Comparison of ENCODE assay signal across 29 cellular contexts in the genomic region with DNA sequence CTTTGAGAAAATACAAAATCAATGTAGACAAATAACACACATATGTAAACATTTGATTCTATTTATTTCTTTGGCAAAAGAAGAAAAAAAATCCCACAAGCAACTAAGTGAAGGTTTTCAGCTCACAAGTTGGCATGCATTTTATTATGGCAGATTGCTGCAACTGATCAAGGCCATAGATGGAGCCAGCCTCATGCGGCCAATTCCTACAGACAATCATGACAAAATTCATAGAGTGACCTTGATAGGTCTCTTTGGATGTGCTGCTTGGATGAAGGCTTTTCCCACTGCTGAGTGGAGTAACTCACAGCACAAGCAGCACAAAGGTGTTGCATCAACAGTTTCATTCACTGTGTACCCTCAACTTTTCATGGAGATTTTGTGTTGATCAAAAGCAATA. TPM values are rescaled to one million over a fixed set of nuclear protein-coding genes. Genes with fewer than 3 reads are reported as not detected.
DNase-seq lines count a peak whose midpoint lies in the region; ATAC-seq, FAIRE-seq and TF ChIP-seq lines count a peak whose summit lies in the region.
"Had no signal": no experiment of that assay in that cellular context is flagged by ENCODE, and none has a peak within 500 bp of the region (broad histone marks: within the 10 kb centered on the region; RNA-seq: fewer than 3 reads in every experiment).

No MANE protein-coding gene starts in this region.

- H3K27me3 Mint-ChIP-seq in GM23338 (ENCODE audit: insufficient read depth, low read depth, poor library complexity): peaks cover 1% of the 10 kb centered on the region
- H3K27me3 Mint-ChIP-seq: CD4-positive, CD25-positive, alpha-beta regulatory T cell had no signal

- CTCF ChIA-PET in IMR-90 (lab: Yijun Ruan, JAX) (no interaction called here), K562 (lab: Yijun Ruan, JAX; ENCODE audit: low intra/inter-chr PET ratio) (no interaction called here)

- no peak overlapping the region for H3K14ac ChIP-seq in IMR-90 (replicated peaks; ENCODE audit: low read depth, low read length)

- H2BK20ac ChIP-seq in IMR-90 (ENCODE audit: low read depth, low read length): no peak overlapping the region

- peak overlapping the region; percentile 59; the same call in 1 of the 2 replicates for H3K18ac ChIP-seq in IMR-90 (ENCODE audit: low read depth, low read length)

- TF ChIP-seq POLR2A in IMR-90 (IDR thresholded peaks at IDR 0.05; ENCODE audit: low read depth, low read length) (no peak), K562 (conservative IDR thresholded peaks at IDR 0.05) (no peak)

- no peaks in the 10 kb centered on the region for H3K9me3 ChIP-seq in GM23248 (ENCODE audit: low read depth)
- no peaks in the 10 kb centered on the region for H3K9me3 ChIP-seq in IMR-90 (ENCODE audit: control insufficient read depth, insufficient read depth, low read length)
- H3K9me3 ChIP-seq in K562 (replicated peaks; ENCODE audit: control insufficient read depth, insufficient read depth, low read depth, low read length): no peaks in the 10 kb centered on the region
- H3K9me3 ChIP-seq in hepatocyte (ENCODE audit: low read depth): no peaks in the 10 kb centered on the region
- H3K9me3 ChIP-seq: BE2C, BLaER1 had no signal

- no peak overlapping the region for H3K23ac ChIP-seq in IMR-90 (ENCODE audit: low read depth, low read length)

- peak overlapping the region in 1 of 2 experiments; percentile 19; a peak in 1 of 4 replicates for H4K8ac ChIP-seq in IMR-90 (ENCODE audit: low read depth in 2 of 2, low read length in 2 of 2)

- H3K27me3 ChIP-seq in GM23248 (replicated peaks; ENCODE audit: insufficient read depth) (no peaks in the 10 kb centered on the region), IMR-90 (ENCODE audit: control insufficient read depth, insufficient read depth, low read length) (no peaks in the 10 kb centered on the region), K562 (ENCODE audit: control insufficient read depth in 2 of 2, insufficient read depth in 2 of 2, low read length in 2 of 2) (no peaks in the 10 kb centered on the region), hepatocyte (no peaks in the 10 kb centered on the region), GM23338 (ENCODE audit: insufficient read depth) (no peaks in the 10 kb centered on the region)
- H3K27me3 ChIP-seq: BE2C, BLaER1 had no signal

- intact Hi-C loops in IMR-90 (cut with micrococcal nuclease): no loop called here
- intact Hi-C loops in K562 (cut with micrococcal nuclease): no loop called here

- H2BK15ac ChIP-seq in IMR-90 (ENCODE audit: low read depth, low read length): no peak overlapping the region

- H3K9me2 ChIP-seq in GM23248 (ENCODE audit: insufficient read depth) (no peaks in the 10 kb centered on the region), hepatocyte (replicated peaks; ENCODE audit: insufficient read depth) (no peaks in the 10 kb centered on the region), GM23338 (ENCODE audit: insufficient read depth) (peaks cover 5% of the 10 kb centered on the region; the same call in 1 of the 2 replicates)

- dilution Hi-C loops in IMR-90 (cut with HindIII; ENCODE audit: low sequenced_read_pairs, unreplicated experiment): no loop called here

- peaks cover 6% of the 10 kb centered on the region; the same call in 2 of the 3 replicates for H3K9me3 Mint-ChIP-seq in GM23338

- no peak overlapping the region for H2BK5ac ChIP-seq in IMR-90 (ENCODE audit: low read depth, low read length, poor library complexity, severe bottlenecking)

- H3K4me1 Mint-ChIP-seq in GM23338: peaks cover 4% of the 10 kb centered on the region
- H3K4me1 Mint-ChIP-seq: CD14-positive monocyte; CD4-positive, alpha-beta memory T cell; CD4-positive, CD25-positive, alpha-beta regulatory T cell; CD8-positive, alpha-beta memory T cell had no signal

- no peak overlapping the region for H3K27ac Mint-ChIP-seq in GM23338
- H3K27ac Mint-ChIP-seq: CD14-positive monocyte; CD4-positive, alpha-beta memory T cell; CD4-positive, CD25-positive, alpha-beta regulatory T cell; CD8-positive, alpha-beta memory T cell had no signal

- H3K4me3 Mint-ChIP-seq in GM23338: no peak overlapping the region
- H3K4me3 Mint-ChIP-seq: CD14-positive monocyte; CD4-positive, alpha-beta memory T cell; CD4-positive, CD25-positive, alpha-beta regulatory T cell; CD8-positive, alpha-beta memory T cell had no signal

- ATAC-seq in IMR-90 (ENCODE audit: low read depth) (no peak), K562 (no peak), GM23338 (no peak), HG02840 (IDR thresholded peaks at IDR 0.05; ENCODE audit: low FRiP score, unreplicated experiment) (no peak)
- ATAC-seq: GM12878 had no signal

- TF ChIP-seq RAD21 in IMR-90 (IDR thresholded peaks at IDR 0.05; ENCODE audit: low read length) (no peak), K562 (CRISPR knock-in tag; conservative IDR thresholded peaks at IDR 0.05 in 1 of 2, IDR thresholded peaks at IDR 0.05 in 1 of 2) (no peak)

- peaks cover 3% of the 10 kb centered on the region; the same call in 2 of the 3 replicates for H3K36me3 Mint-ChIP-seq in GM23338 (ENCODE audit: low read depth)
- H3K36me3 Mint-ChIP-seq: CD14-positive monocyte; CD4-positive, alpha-beta memory T cell; CD4-positive, CD25-positive, alpha-beta regulatory T cell; CD8-positive, alpha-beta memory T cell had no signal

- H4K91ac ChIP-seq in IMR-90 (ENCODE audit: insufficient read depth, low read depth, low read length): no peak overlapping the region

- H3K9ac ChIP-seq in GM23248: no peak overlapping the region
- no peak overlapping the region for H3K9ac ChIP-seq in IMR-90 (ENCODE audit: low read depth, low read length)
- no peak overlapping the region for H3K9ac ChIP-seq in K562 (ENCODE audit: insufficient read depth in 1 of 2, low read depth in 2 of 2, low read length in 2 of 2)
- H3K9ac ChIP-seq: BLaER1 had no signal

- H2AFZ ChIP-seq in GM23248: no peak overlapping the region
- H2AFZ ChIP-seq in IMR-90 (replicated peaks; ENCODE audit: low read length, poor library complexity): no peak overlapping the region
- H2AFZ ChIP-seq in K562 (ENCODE audit: low read depth, low read length): no peak overlapping the region
- no peak overlapping the region for H2AFZ ChIP-seq in hepatocyte
- no peak overlapping the region for H2AFZ ChIP-seq in GM23338

- no peak overlapping the region for H3K4me3 ChIP-seq in GM23248
- no peak overlapping the region for H3K4me3 ChIP-seq in IMR-90 (ENCODE audit: insufficient read depth, low read depth, low read length)
- H3K4me3 ChIP-seq in K562: no peak overlapping the region
- H3K4me3 ChIP-seq in hepatocyte: no peak overlapping the region
- H3K4me3 ChIP-seq in GM23338: no peak overlapping the region
- H3K4me3 ChIP-seq: BLaER1, GM12878 had no signal

- peaks cover 10% of the 10 kb centered on the region for H4K20me1 ChIP-seq in GM23248 (ENCODE audit: insufficient read depth)
- H4K20me1 ChIP-seq in IMR-90 (ENCODE audit: insufficient read depth, low read length): peaks cover 40% of the 10 kb centered on the region
- H4K20me1 ChIP-seq in K562 (replicated peaks; ENCODE audit: control insufficient read depth, insufficient read depth, low read length): no peaks in the 10 kb centered on the region
- no peaks in the 10 kb centered on the region for H4K20me1 ChIP-seq in hepatocyte (ENCODE audit: insufficient read depth, poor library complexity, severe bottlenecking)
- no peaks in the 10 kb centered on the region; the same call in 1 of the 2 replicates for H4K20me1 ChIP-seq in GM23338 (replicated peaks; ENCODE audit: insufficient read depth)
- H4K20me1 ChIP-seq: BLaER1 had no signal

- H3K4me2 ChIP-seq in GM23248 (ENCODE audit: unreplicated experiment) (no peak overlapping the region), IMR-90 (ENCODE audit: low read depth, low read length) (no peak overlapping the region), K562 (ENCODE audit: insufficient read depth, low read length) (no peak overlapping the region), hepatocyte (no peak overlapping the region), GM23338 (no peak overlapping the region)
- H3K4me2 ChIP-seq: BLaER1 had no signal

- peaks cover 22% of the 10 kb centered on the region for H3K9me1 ChIP-seq in IMR-90 (ENCODE audit: insufficient read depth, low read length)
- no peaks in the 10 kb centered on the region for H3K9me1 ChIP-seq in K562 (ENCODE audit: control insufficient read depth, insufficient read depth, low read length)

- peak; percentile 6 for FAIRE-seq in K562 (lab: Jason Lieb, UNC)
- FAIRE-seq: A204.1, GM12878, GM12892, GM18507 had no signal

- POLR2A ChIA-PET in IMR-90 (lab: Charles Lee; ENCODE audit: unreplicated experiment) (no interaction called here), K562 (lab: Yijun Ruan, JAX) (no interaction called here)

- H4K5ac ChIP-seq in IMR-90 (ENCODE audit: low read depth, low read length): peak overlapping the region; percentile 11; the same call in 1 of the 2 replicates

- H3K79me2 ChIP-seq in GM23248 (ENCODE audit: insufficient read depth): peaks cover 97% of the 10 kb centered on the region
- H3K79me2 ChIP-seq in K562 (ENCODE audit: control insufficient read depth, insufficient read depth, low read length): no peaks in the 10 kb centered on the region
- peaks cover 37% of the 10 kb centered on the region for H3K79me2 ChIP-seq in hepatocyte
- no peaks in the 10 kb centered on the region for H3K79me2 ChIP-seq in GM23338 (replicated peaks; ENCODE audit: insufficient read depth)

- no peak for TF ChIP-seq EP300 in K562 (IDR thresholded peaks at IDR 0.05; ENCODE audit: low read length)

- H3K4me1 ChIP-seq in GM23248 (ENCODE audit: insufficient read depth) (peaks cover 79% of the 10 kb centered on the region), IMR-90 (ENCODE audit: control insufficient read depth, insufficient read depth, low read length) (peaks cover 12% of the 10 kb centered on the region), K562 (replicated peaks in 1 of 2; ENCODE audit: control insufficient read depth in 2 of 2, insufficient read depth in 2 of 2, low read length in 2 of 2) (no peaks in the 10 kb centered on the region; a peak in 1 of 5 replicates), hepatocyte (ENCODE audit: insufficient read depth) (no peaks in the 10 kb centered on the region), GM23338 (ENCODE audit: insufficient read depth) (no peaks in the 10 kb centered on the region; the same call in 1 of the 2 replicates)
- H3K4me1 ChIP-seq: BLaER1 had no signal

- no peak overlapping the region for H3K56ac ChIP-seq in IMR-90 (ENCODE audit: extremely low read depth, insufficient read depth, low read length)

- H3F3A ChIP-seq in GM23248 (ENCODE audit: insufficient read depth) (peaks cover 92% of the 10 kb centered on the region), GM23338 (replicated peaks; ENCODE audit: low read depth) (no peaks in the 10 kb centered on the region)

- H3K4ac ChIP-seq in IMR-90 (ENCODE audit: low read depth, low read length): no peak overlapping the region

- 11 to 39% methylated on average over 1 of the region's 1 CpG for WGBS in GM23248 (ENCODE audit: low coverage in 1 of 2, low lambda C conversion rate in 2 of 2, missing lambda C conversion rate in 2 of 2), 2 experiments
- WGBS in IMR-90 (ENCODE audit: extremely low coverage in 2 of 2, insufficient read length in 1 of 2), 2 experiments: no CpG with 5 or more reads among the region's 1 CpG
- WGBS in K562 (ENCODE audit: insufficient coverage, low coverage, missing lambda C conversion rate): 23% methylated on average over 1 of the region's 1 CpG
- WGBS in hepatocyte (ENCODE audit: low lambda C conversion rate, missing lambda C conversion rate): 89% methylated on average over 1 of the region's 1 CpG

- H3K27ac ChIP-seq in GM23248: peak overlapping the region; percentile 86
- H3K27ac ChIP-seq in IMR-90 (ENCODE audit: insufficient read depth, low read length): no peak overlapping the region
- no peak overlapping the region for H3K27ac ChIP-seq in K562 (ENCODE audit: extremely low read depth, low read depth, low read length)
- peak overlapping the region; percentile 8 for H3K27ac ChIP-seq in hepatocyte
- no peak overlapping the region for H3K27ac ChIP-seq in GM23338 (ENCODE audit: low read depth)
- H3K27ac ChIP-seq: 22Rv1, BLaER1 had no signal

- TF ChIP-seq CTCF in IMR-90 (conservative IDR thresholded peaks at IDR 0.05; ENCODE audit: low read depth, low read length): no peak
- no peak for TF ChIP-seq CTCF in K562 (IDR thresholded peaks at IDR 0.05 in 2 of 3, conservative IDR thresholded peaks at IDR 0.05 in 1 of 3; ENCODE audit: insufficient read depth in 2 of 3, low read depth in 1 of 3, low read length in 3 of 3)
- no peak for TF ChIP-seq CTCF in hepatocyte (IDR thresholded peaks at IDR 0.05; ENCODE audit: poor library complexity)
- no peak for TF ChIP-seq CTCF in GM23338 (conservative IDR thresholded peaks at IDR 0.05; ENCODE audit: low read depth in 2 of 2)

- no peak overlapping the region for H2AK9ac ChIP-seq in IMR-90 (replicated peaks; ENCODE audit: low read depth, low read length, poor library complexity)

- no peak overlapping the region for H2AK5ac ChIP-seq in IMR-90 (ENCODE audit: low read depth, low read length)

- peaks cover 31% of the 10 kb centered on the region for H3K36me3 ChIP-seq in GM23248 (ENCODE audit: low read depth)
- peaks cover 13% of the 10 kb centered on the region for H3K36me3 ChIP-seq in IMR-90 (ENCODE audit: control insufficient read depth, insufficient read depth, low read length)
- H3K36me3 ChIP-seq in K562 (ENCODE audit: control insufficient read depth, insufficient read depth, low read length): no peaks in the 10 kb centered on the region
- no peaks in the 10 kb centered on the region for H3K36me3 ChIP-seq in hepatocyte (replicated peaks; ENCODE audit: insufficient read depth, low read depth)
- no peaks in the 10 kb centered on the region for H3K36me3 ChIP-seq in GM23338 (ENCODE audit: insufficient read depth)
- H3K36me3 ChIP-seq: BE2C, BLaER1 had no signal

- DNase-seq in GM23248 (no peak), IMR-90 (no peak), K562 (ENCODE audit: extremely low read depth in 1 of 4, low spot score in 3 of 4) (no peak), hepatocyte (ENCODE audit: low spot score) (no peak), NOMO-1 (lab: John Stamatoyannopoulos, UW; ENCODE audit: unreplicated experiment in 2 of 2) (no peak), GM23338 (ENCODE audit: low spot score) (no peak)
- no peak for DNase-seq in effector CD4-positive, alpha-beta T cell
- DNase-seq: ACHN; BE2C; C1 segment of cervical spinal cord; CD4-positive, alpha-beta memory T cell; CD4-positive, CD25-positive, alpha-beta regulatory T cell; CD8-positive, alpha-beta memory T cell; COR-L47; DMS 273 treated with DMSO at 0.1 percent for 48 hours; DMS153; DMS53; DMS79; DND-41; EL; GDM1 had no signal

- H2BK120ac ChIP-seq in IMR-90 (ENCODE audit: low read depth, low read length): no peak overlapping the region

- in situ Hi-C loops in GM23248 (cut with MboI) (no loop called here), IMR-90 (cut with MboI; ENCODE audit: low sequenced_read_pairs) (no loop called here), K562 (cut with MboI) (no loop called here)

- BruUV-seq in IMR-90 (replicated peaks; lab: Mats Ljungman, UMichigan) (no TSS peak), K562 (replicated peaks; lab: Mats Ljungman, UMichigan) (no TSS peak)

- peaks cover 47 to 72% of the 10 kb centered on the region in 2 experiments for H3K79me1 ChIP-seq in IMR-90 (ENCODE audit: low read depth in 1 of 2, low read length in 2 of 2)

RNA-seq across cellular contexts. Expression of a gene that starts 22.1 kb away (rescaled TPM):
- 1,478 and 1,559 TPM in 2 replicates for total RNA-seq in GM23248 (2014; rRNA removed; shearing (Covaris generic))
- polyA plus RNA-seq in GM23248 (2016; fragmentation: Nextera tagmentation; extraction: Ambion mirVana) (346 and 374 TPM in 2 replicates), IMR-90 (2012; rRNA removed) (130 and 134 TPM in 2 replicates), K562 (2011; rRNA removed) (0.31 and 0.77 TPM in 2 replicates), K562 (2014; fragmentation: Illumina TruSeq; extraction: Trizol) (0.48 and 0.76 TPM in 2 replicates), K562 (2014; fragmentation: Nextera tagmentation; extraction: Ambion mirVana) (under 1 TPM; 0.15 to 0.32 TPM), K562 (2014; rRNA removed) (0.60 and 1.0 TPM in 2 replicates), hepatocyte (69.4 and 76.6 TPM in 2 replicates), GM23338 (2016; fragmentation: Nextera tagmentation; extraction: Ambion mirVana) (1.2 and 1.9 TPM in 2 replicates)
- total RNA-seq in IMR-90 (2012; rRNA removed) (283 and 326 TPM in 2 replicates), K562 (2014; rRNA removed) (0.41 TPM in 2 replicates), K562 (2014; rRNA removed; fragmentation: Illumina TruSeq; extraction: Trizol) (0.89 and 1.2 TPM in 2 replicates), K562 (2015; rRNA removed; fragmentation: Illumina TruSeq; extraction: Trizol) (0.83 and 1.1 TPM in 2 replicates), K562 (2021) (0.86 and 1.0 TPM in 2 replicates), hepatocyte (172 and 199 TPM in 2 replicates)
- polyA plus RNA-seq in IMR-90 (2012; cell fraction: cytosol; rRNA removed): 90.0 and 130 TPM in 2 replicates
- polyA plus RNA-seq in IMR-90 (2012; cell fraction: nucleus; rRNA removed; ENCODE audit: low replicate concordance): 150 and 261 TPM in 2 replicates
- 1.00 and 3.4 TPM in 2 replicates for total RNA-seq in K562 (2011; cell fraction: chromatin; rRNA removed; ENCODE audit: low replicate concordance)
- total RNA-seq in K562 (2011; cell fraction: nucleolus; rRNA removed): 0.50 and 0.79 TPM in 2 replicates
- 1.3 and 2.4 TPM in 2 replicates for total RNA-seq in K562 (2011; cell fraction: nucleoplasm; rRNA removed)
- 0.12 and 0.59 TPM in 2 replicates for polyA plus RNA-seq in K562 (2011; cell fraction: cytosol; rRNA removed)
- polyA plus RNA-seq in K562 (2011; cell fraction: nucleus; rRNA removed): 0.98 and 2.2 TPM in 2 replicates
- polyA plus RNA-seq in K562 (2012): 0.27 and 0.32 TPM in 2 replicates
- polyA minus RNA-seq in K562 (2011; rRNA and poly(A)+ RNA removed): 1.5 and 2.1 TPM in 2 replicates
- polyA minus RNA-seq in K562 (2011; cell fraction: cytosol; rRNA and poly(A)+ RNA removed): 0.18 and 0.29 TPM in 2 replicates
- 1.5 and 4.7 TPM in 2 replicates for polyA minus RNA-seq in K562 (2011; cell fraction: nucleus; rRNA and poly(A)+ RNA removed)
- 3.5 and 3.8 TPM in 2 replicates for total RNA-seq in GM23338 (2014; rRNA removed; shearing (Covaris generic))
- polyA plus RNA-seq: CD14-positive monocyte; CD4-positive, alpha-beta memory T cell; CD4-positive, CD25-positive, alpha-beta regulatory T cell had no signal

Comparison
In these comparisons a context has a peak if more than half of its experiments do, and no peak if none do; other contexts are left out.
1. H3K27ac ChIP-seq: peak in GM23248 (single experiment) and hepatocyte (single experiment); none in IMR-90 (single experiment), K562 (single experiment) and GM23338 (single experiment).
2. RNA of a gene that starts 22.1 kb away (total RNA-seq): 1,478 to 1,559 TPM in GM23248, 283 to 326 TPM in IMR-90 and 172 to 199 TPM in hepatocyte; 3.5 to 3.8 TPM in GM23338 and 0.41 to 3.4 TPM in K562; every median in the first group is over 10 times any median in the second.